Comparison of ENCODE assay signal across 8 cellular contexts in the genomic region with DNA sequence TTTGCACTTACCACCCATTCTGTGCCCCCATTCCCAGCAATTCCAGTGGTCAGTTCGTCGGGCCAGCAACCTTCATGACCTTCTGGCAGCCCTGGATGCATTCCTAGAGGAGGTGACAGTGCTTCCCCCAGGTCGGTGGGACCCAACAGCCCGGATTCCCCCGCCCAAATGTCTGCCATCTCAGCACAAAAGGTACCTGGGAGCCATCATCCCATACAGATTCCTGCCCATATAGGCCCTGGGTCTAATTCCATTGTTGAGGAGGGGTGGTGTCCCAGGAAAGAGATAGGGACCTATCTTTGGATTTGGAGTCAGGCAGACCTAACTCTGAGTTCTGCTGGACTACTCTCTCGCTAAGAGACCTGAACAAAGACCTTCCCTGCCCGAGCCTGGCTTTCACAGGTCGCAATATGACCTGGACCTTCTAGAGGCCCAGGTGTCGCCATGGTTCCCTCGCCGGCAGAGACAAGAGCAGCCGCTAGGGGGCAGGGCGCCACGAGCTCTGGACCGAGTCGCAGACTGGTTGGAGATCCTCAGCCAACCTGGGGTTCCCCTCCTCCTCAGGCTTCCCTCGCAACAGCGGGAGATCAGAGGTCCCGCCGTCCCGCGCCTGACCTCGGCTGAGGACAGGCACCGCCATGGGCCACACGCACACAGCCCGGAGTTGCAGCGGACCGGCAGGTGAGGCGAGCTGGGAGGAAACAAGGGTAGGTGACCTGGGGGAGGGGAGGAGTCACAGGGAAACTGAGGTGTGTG. TPM values are rescaled to one million over a fixed set of nuclear protein-coding genes. Genes with fewer than 3 reads are reported as not detected.
DNase-seq lines count a peak whose midpoint lies in the region; ATAC-seq and TF ChIP-seq lines count a peak whose summit lies in the region.

No MANE protein-coding gene starts in this region.

- 20 to 38% methylated on average over 1 to 3 of the region's 29 CpGs for WGBS in gastroesophageal sphincter (ENCODE audit: low coverage in 1 of 2), 2 donors
- WGBS in thymus, result 16% methylated on average over 29 of the region's 29 CpGs

- H3K9me3 Mint-ChIP-seq in CD4-positive, alpha-beta T cell, result no peaks in the 10 kb centered on the region

- H3K36me3 Mint-ChIP-seq in CD4-positive, alpha-beta T cell (ENCODE audit: low read depth), result no peaks in the 10 kb centered on the region

- CTCF ChIA-PET in CD4-positive, alpha-beta T cell (lab: Charles Lee), result interaction anchor here (0.6 to 1.6 kb wide), 22 partner anchors 9 to 359 kb away, joined by 3 to 12 read pairs (median 4); partner anchors contain the start of genes HBEGF and PFDN1

- H3K4me1 ChIP-seq in gastroesophageal sphincter (peaks cover 0 to 9% (median 0%) of the 10 kb centered on the region in 3 donors), thymus (ENCODE audit: control insufficient read depth, insufficient read depth, low read length) (no peaks in the 10 kb centered on the region)

- ATAC-seq in CD4-positive, alpha-beta T cell (ENCODE audit: poor library complexity), result peak; percentile 97
- peak; percentile 95 for ATAC-seq in GM19351 (IDR thresholded peaks at IDR 0.05; ENCODE audit: unreplicated experiment)
- ATAC-seq in HG03460 (IDR thresholded peaks at IDR 0.05; ENCODE audit: unreplicated experiment), result peak; percentile 80
- peak; percentile 64 for ATAC-seq in gastroesophageal sphincter
- peak; percentile 65 for ATAC-seq in omental fat pad (ENCODE audit: low FRiP score)

- H3K27ac Mint-ChIP-seq in CD4-positive, alpha-beta T cell, result no peak overlapping the region

- H3K9me3 ChIP-seq in CD4-positive, alpha-beta T cell (ENCODE audit: control insufficient read depth, low read length), result no peaks in the 10 kb centered on the region
- H3K9me3 ChIP-seq in gastroesophageal sphincter, result no peaks in the 10 kb centered on the region
- H3K9me3 ChIP-seq in thymus (ENCODE audit: control insufficient read depth), result no peaks in the 10 kb centered on the region

- H3K36me3 ChIP-seq in gastroesophageal sphincter, result no peaks in the 10 kb centered on the region
- no peaks in the 10 kb centered on the region for H3K36me3 ChIP-seq in thymus (ENCODE audit: control insufficient read depth, insufficient read depth)

- TF ChIP-seq EP300 in gastroesophageal sphincter (IDR thresholded peaks at IDR 0.05), result no peak

- H3K4me1 Mint-ChIP-seq in CD4-positive, alpha-beta T cell (ENCODE audit: low read depth), result peaks cover 6% of the 10 kb centered on the region

- TF ChIP-seq CTCF in CD4-positive, alpha-beta T cell (IDR thresholded peaks at IDR 0.05), result peak; percentile 93
- TF ChIP-seq CTCF in gastroesophageal sphincter (IDR thresholded peaks at IDR 0.05) (peak; percentile 68 to 92 (median 84)), omental fat pad (IDR thresholded peaks at IDR 0.05) (peak in 1 of 3 donors; percentile 41)

- H3K27ac ChIP-seq in CD4-positive, alpha-beta T cell (ENCODE audit: low read depth, low read length), result no peak overlapping the region
- H3K27ac ChIP-seq in gastroesophageal sphincter (no peak overlapping the region), thymus (ENCODE audit: low read depth) (no peak overlapping the region)

- H3K27me3 Mint-ChIP-seq in CD4-positive, alpha-beta T cell, result no peaks in the 10 kb centered on the region

- intact Hi-C loops in CD4-positive, alpha-beta T cell (cut with DNase I, micrococcal nuclease), result loop anchor here in 1 of 2 experiments (2.0 kb wide), 1 partner anchor 360 kb away; no protein-coding TSS in a partner anchor

- H3K4me3 ChIP-seq in gastroesophageal sphincter, result peak overlapping the region in 1 of 2 donors; percentile 33
- peak overlapping the region; percentile 14 for H3K4me3 ChIP-seq in thymus (ENCODE audit: low read length)

- peak overlapping the region; percentile 63 for H3K4me3 Mint-ChIP-seq in CD4-positive, alpha-beta T cell

- DNase-seq in CD4-positive, alpha-beta T cell, result peak; percentile 69 to 86 (median 78)
- DNase-seq in SHP77 (lab: John Stamatoyannopoulos, UW) (peak; percentile 63 to 68), omental fat pad (ENCODE audit: low spot score) (peak; percentile 61)
- DNase-seq in activated effector memory CD4-positive, alpha-beta T cell treated with anti-CD3 and anti-CD28 coated beads, Interleukin-2, amount 50 U/mL, for 16 hours, result peak; percentile 94

- no peak for TF ChIP-seq POLR2A in gastroesophageal sphincter (IDR thresholded peaks at IDR 0.05)

- POLR2A ChIA-PET in CD4-positive, alpha-beta T cell (lab: Charles Lee), result no interaction called here

- H3K27me3 ChIP-seq in CD4-positive, alpha-beta T cell (ENCODE audit: control insufficient read depth, insufficient read depth, low read length), result no peaks in the 10 kb centered on the region
- H3K27me3 ChIP-seq in gastroesophageal sphincter (no peaks in the 10 kb centered on the region), thymus (ENCODE audit: control insufficient read depth, insufficient read depth) (no peaks in the 10 kb centered on the region)

RNA-seq across cellular contexts. Expression of gene SLC4A9, which starts 3.1 kb away (rescaled TPM):
- not detected for total RNA-seq in CD4-positive, alpha-beta T cell
- not detected for total RNA-seq in gastroesophageal sphincter
- total RNA-seq in omental fat pad, result under 1 TPM in 3 of 4 donors, not detected in 1; 0.12 to 0.74 (median 0.19) TPM
- polyA plus RNA-seq in thymus, result 0.07 TPM

RNA-seq across cellular contexts. Expression of gene HBEGF, which starts 16.6 kb away (rescaled TPM):
- total RNA-seq in CD4-positive, alpha-beta T cell, result 1 to 10 TPM; 3.6 to 4.2 TPM
- total RNA-seq in gastroesophageal sphincter, result 10 to 100 TPM in 1 of 4 donors, 1 to 10 TPM in 3; 4.7 to 17.4 (median 6.6) TPM
- total RNA-seq in omental fat pad, result 10 to 100 TPM; 32.1 to 81.8 (median 61.0) TPM
- 4.2 TPM for polyA plus RNA-seq in thymus

RNA-seq across cellular contexts. Expression of gene ANKHD1, which starts 38.6 kb away (rescaled TPM):
- 100 to 1,000 TPM; 202 to 212 TPM for total RNA-seq in CD4-positive, alpha-beta T cell
- total RNA-seq in gastroesophageal sphincter (100 to 1,000 TPM in 1 of 4 donors, 10 to 100 TPM in 3; 52.7 to 156 (median 84.5) TPM), omental fat pad (100 to 1,000 TPM in 2 of 4 donors, 10 to 100 TPM in 2; 80.0 to 149 (median 103) TPM)
- 60.1 TPM for polyA plus RNA-seq in thymus
